23 cellular contexts compared by ENCODE assay signal in genomic region chr20:59019217-59019616, GRCh38. TPM values are rescaled to one million over a fixed set of nuclear protein-coding genes. Genes with fewer than 3 reads are reported as not detected.
DNase-seq lines count a peak whose midpoint lies in the region; ATAC-seq, FAIRE-seq and TF ChIP-seq lines count a peak whose summit lies in the region.
"Had no signal": no experiment of that assay in that cellular context is flagged by ENCODE, and none has a peak within 500 bp of the region (broad histone marks: within the 10 kb centered on the region; RNA-seq: fewer than 3 reads in every experiment).

Gene TUBB1 (plus strand): TSS chr20:59019429. CDS start chr20:59019523, 94 bp downstream.

- WGBS in HepG2 (ENCODE audit: low lambda C conversion rate): 96% methylated on average over 5 of the region's 5 CpGs
- WGBS in right lobe of liver (ENCODE audit: insufficient coverage, low coverage, low lambda C conversion rate, missing lambda C conversion rate): 90% methylated on average over 2 of the region's 5 CpGs

- H3K9me3 Mint-ChIP-seq in activated CD8-positive, alpha-beta memory T cell treated with anti-CD3 and anti-CD28 coated beads, Interleukin-2, amount 10 ng/mL, durations not matched to agents 7 days and 5 days (ENCODE audit: low read depth): no peaks in the 10 kb centered on the region
- H3K9me3 Mint-ChIP-seq: activated naive CD8-positive, alpha-beta T cell treated with anti-CD3 and anti-CD28 coated beads, Interleukin-2, amount 10 ng/mL, durations not matched to agents 7 days and 5 days; CD4-positive, alpha-beta T cell; HFFc6 had no signal

- no peak for TF ChIP-seq CTCF in HepG2 (CRISPR knock-in tag; IDR thresholded peaks at IDR 0.05)
- no peak for TF ChIP-seq CTCF in right lobe of liver (IDR thresholded peaks at IDR 0.05)

- TF ChIP-seq EP300 in HepG2 (IDR thresholded peaks at IDR 0.05; ENCODE audit: low read depth in 2 of 2, low read length in 2 of 2) (no peak), HepG2 (CRISPR knock-in tag; IDR thresholded peaks at IDR 0.05; ENCODE audit: borderline replicate concordance) (no peak)

- in situ Hi-C loops in HepG2 (cut with HindIII; ENCODE audit: extremely low pct_ligation_motif_present, low pct_unique_long_range_greater_than_20kb): no loop called here

- no peak within 1 kb of the TSS for H3K9ac ChIP-seq in HepG2 (ENCODE audit: insufficient read depth, low read depth, low read length)

- H3K36me3 ChIP-seq in HepG2 (replicated peaks in 1 of 2; ENCODE audit: control insufficient read depth in 1 of 2, insufficient read depth in 2 of 2, low read length in 2 of 2): peaks cover 4 to 20% of the 10 kb centered on the region in 2 experiments; a peak in 4 of 5 replicates
- H3K36me3 ChIP-seq in right lobe of liver: peaks cover 0 to 6% (median 0%) of the 10 kb centered on the region in 4 donors

- H2AFZ ChIP-seq in HepG2 (ENCODE audit: low read length): no peak within 1 kb of the TSS

- no peak within 1 kb of the TSS for H3K4me2 ChIP-seq in HepG2 (ENCODE audit: low read depth, low read length)

- no peak within 1 kb of the TSS for H3K27ac ChIP-seq in HepG2 (ENCODE audit: extremely low read length, insufficient read depth, low read length)
- no peak within 1 kb of the TSS for H3K27ac ChIP-seq in right lobe of liver
- H3K27ac ChIP-seq: thoracic aorta had no signal

- TF ChIP-seq RAD21 in HepG2 (CRISPR knock-in tag; IDR thresholded peaks at IDR 0.05): no peak

- H3K79me2 ChIP-seq in HepG2 (ENCODE audit: insufficient read depth, low read length): peaks cover 3% of the 10 kb centered on the region

- TF ChIP-seq POLR2A in HepG2 (IDR thresholded peaks at IDR 0.05; ENCODE audit: insufficient read depth in 1 of 2, low read depth in 2 of 2, low read length in 2 of 2) (no peak), right lobe of liver (IDR thresholded peaks at IDR 0.05) (no peak)

- POLR2A ChIA-PET in HepG2 (lab: Yijun Ruan, JAX): interaction anchor here (7.7 kb wide), 1 partner anchor 13 kb away, joined by 61 read pairs; the partner anchor contains the start of gene ATP5F1E

- H3K27me3 Mint-ChIP-seq in activated CD8-positive, alpha-beta memory T cell treated with anti-CD3 and anti-CD28 coated beads, Interleukin-2, amount 10 ng/mL, durations not matched to agents 7 days and 5 days: no peaks in the 10 kb centered on the region
- H3K27me3 Mint-ChIP-seq: activated naive CD8-positive, alpha-beta T cell treated with anti-CD3 and anti-CD28 coated beads, Interleukin-2, amount 10 ng/mL, durations not matched to agents 7 days and 5 days; CD4-positive, alpha-beta T cell had no signal

- H3K4me3 Mint-ChIP-seq in activated CD8-positive, alpha-beta memory T cell treated with anti-CD3 and anti-CD28 coated beads, Interleukin-2, amount 10 ng/mL, durations not matched to agents 7 days and 5 days: no peak within 1 kb of the TSS
- H3K4me3 Mint-ChIP-seq: activated naive CD8-positive, alpha-beta T cell treated with anti-CD3 and anti-CD28 coated beads, Interleukin-2, amount 10 ng/mL, durations not matched to agents 7 days and 5 days; CD4-positive, alpha-beta T cell; HFFc6 had no signal

- BruUV-seq in HepG2 (replicated peaks; lab: Mats Ljungman, UMichigan): no TSS peak

- H3K36me3 Mint-ChIP-seq in activated CD8-positive, alpha-beta memory T cell treated with anti-CD3 and anti-CD28 coated beads, Interleukin-2, amount 10 ng/mL, durations not matched to agents 7 days and 5 days: peaks cover 5% of the 10 kb centered on the region

- no peak within 1 kb of the TSS for H3K27ac Mint-ChIP-seq in activated CD8-positive, alpha-beta memory T cell treated with anti-CD3 and anti-CD28 coated beads, Interleukin-2, amount 10 ng/mL, durations not matched to agents 7 days and 5 days
- H3K27ac Mint-ChIP-seq: activated naive CD8-positive, alpha-beta T cell treated with anti-CD3 and anti-CD28 coated beads, Interleukin-2, amount 10 ng/mL, durations not matched to agents 7 days and 5 days; CD4-positive, alpha-beta T cell had no signal

- intact Hi-C loops in HepG2 (cut with micrococcal nuclease; ENCODE audit: unreplicated experiment): loop anchor here (5.0 kb wide), 1 partner anchor 37 kb away; the partner anchor contains the start of gene NELFCD
- intact Hi-C loops in right lobe of liver (cut with DNase I): loop anchor here in 1 of 2 donors (10.0 kb wide), 1 partner anchor 124 kb away; no protein-coding TSS in a partner anchor

- FAIRE-seq in HepG2 (lab: Jason Lieb, UNC): no peak
- FAIRE-seq: colon had no signal

- peaks cover 23% of the 10 kb centered on the region for H3K4me1 Mint-ChIP-seq in activated CD8-positive, alpha-beta memory T cell treated with anti-CD3 and anti-CD28 coated beads, Interleukin-2, amount 10 ng/mL, durations not matched to agents 7 days and 5 days

- H3K9me3 ChIP-seq in HepG2 (ENCODE audit: low read length) (no peaks in the 10 kb centered on the region), right lobe of liver (no peaks in the 10 kb centered on the region), mononuclear cell (ENCODE audit: low read depth, low read length) (no peaks in the 10 kb centered on the region)
- H3K9me3 ChIP-seq: mucosa of descending colon, thoracic aorta had no signal

- H3K4me3 ChIP-seq in HepG2 (replicated peaks in 1 of 3; ENCODE audit: insufficient read depth in 1 of 3, low read depth in 2 of 3, low read length in 3 of 3) (no peak within 1 kb of the TSS), right lobe of liver (no peak within 1 kb of the TSS), mononuclear cell (ENCODE audit: low read length) (no peak within 1 kb of the TSS)
- H3K4me3 ChIP-seq: mucosa of descending colon, thoracic aorta had no signal

- no peaks in the 10 kb centered on the region for H3K27me3 ChIP-seq in HepG2 (ENCODE audit: control insufficient read depth in 1 of 2, insufficient read depth in 2 of 2, low read length in 2 of 2)
- H3K27me3 ChIP-seq in right lobe of liver: no peaks in the 10 kb centered on the region
- no peaks in the 10 kb centered on the region for H3K27me3 ChIP-seq in mononuclear cell (ENCODE audit: insufficient read depth, low read length)

- CTCF ChIA-PET in HepG2 (lab: Yijun Ruan, JAX; ENCODE audit: low intra/inter-chr PET ratio, low total read pairs): no interaction called here
- CTCF ChIA-PET in activated CD8-positive, alpha-beta memory T cell treated with anti-CD3 and anti-CD28 coated beads, Interleukin-2, amount 10 ng/mL, durations not matched to agents 7 days and 5 days (lab: Charles Lee): no interaction called here

- peaks cover 52% of the 10 kb centered on the region for H3K4me1 ChIP-seq in HepG2 (ENCODE audit: insufficient read depth, low read length)
- peaks cover 0 to 7% (median 0%) of the 10 kb centered on the region in 4 donors for H3K4me1 ChIP-seq in right lobe of liver
- H3K4me1 ChIP-seq in mononuclear cell (ENCODE audit: insufficient read depth, low read length): peaks cover 22% of the 10 kb centered on the region

- DNase-seq in HepG2 (ENCODE audit: low spot score) (no peak), right lobe of liver (no peak), ureter (ENCODE audit: low spot score) (peak; percentile 27), NK-92 (lab: John Stamatoyannopoulos, UW; ENCODE audit: unreplicated experiment) (no peak), DMS 273 treated with DMSO at 0.1 percent for 48 hours (lab: John Stamatoyannopoulos, UW) (no peak), nucleus accumbens (lab: John Stamatoyannopoulos, UW) (no peak)
- peak; percentile 23 for DNase-seq in activated CD8-positive, alpha-beta memory T cell treated with anti-CD3 and anti-CD28 coated beads, Interleukin-2, amount 10 ng/mL, durations not matched to agents 7 days and 5 days
- DNase-seq: activated CD4-positive, alpha-beta T cell treated with anti-CD3 and anti-CD28 coated beads, Interleukin-2, amount 50 U/mL, for 1 hour; activated naive CD8-positive, alpha-beta T cell treated with anti-CD3 and anti-CD28 coated beads, Interleukin-2, amount 10 ng/mL, durations not matched to agents 7 days and 5 days; CD4-positive, alpha-beta T cell; DMS53; GF-D8; HFFc6; NCI-H1105; NCI-H2081 treated with DMSO at 0.1 percent for 48 hours; NCI-H510A treated with DMSO at 0.1 percent for 48 hours; occipital lobe; retina had no signal

- H4K20me1 ChIP-seq in HepG2 (ENCODE audit: insufficient read depth, low read length): no peaks in the 10 kb centered on the region

- ATAC-seq in HepG2 (no peak), right lobe of liver (no peak)
- ATAC-seq in activated CD8-positive, alpha-beta memory T cell treated with anti-CD3 and anti-CD28 coated beads, Interleukin-2, amount 10 ng/mL, durations not matched to agents 7 days and 5 days: no peak
- ATAC-seq: mucosa of descending colon had no signal

TF ChIP-seq in HepG2, 621 proteins besides CTCF, POLR2A, EP300 and RAD21 (continues in another document):
- TF ChIP-seq TP53 (CRISPR knock-in tag; conservative IDR thresholded peaks at IDR 0.05): no peak

RNA-seq across cellular contexts. Expression of gene TUBB1, which starts in this region (rescaled TPM):
- total RNA-seq in HepG2 (2016; rRNA removed; fragmentation: Illumina TruSeq; extraction: Trizol) (0.11 and 0.17 TPM in 2 replicates), right lobe of liver (1 to 10 TPM in 1 of 6 experiments, under 1 TPM in 4, not detected in 1; 0.06 to 1.5 (median 0.31) TPM), mononuclear cell (188 TPM), ureter (not detected)
- not detected in 2 replicates for total RNA-seq in HepG2 (2016; cell fraction: cytosol; rRNA removed; fragmentation: Illumina TruSeq; extraction: Trizol; ENCODE audit: low read depth)
- total RNA-seq in HepG2 (2016; cell fraction: insoluble cytoplasmic fraction; rRNA removed; fragmentation: Illumina TruSeq; extraction: Trizol): 0.17 and 0.25 TPM in 2 replicates
- 0.07 TPM in 1 of 2 replicates, not detected in the other for total RNA-seq in HepG2 (2016; cell fraction: membrane; rRNA removed; fragmentation: Illumina TruSeq; extraction: Trizol)
- total RNA-seq in HepG2 (2016; cell fraction: nucleus; rRNA removed; fragmentation: Illumina TruSeq; extraction: Trizol): 0.09 and 0.16 TPM in 2 replicates
- polyA plus RNA-seq in HepG2 (2011; rRNA removed): 51.5 and 57.6 TPM in 2 replicates
- 32.3 and 32.4 TPM in 2 replicates for polyA plus RNA-seq in HepG2 (2011; cell fraction: cytosol; rRNA removed)
- 71.8 and 73.9 TPM in 2 replicates for polyA plus RNA-seq in HepG2 (2011; cell fraction: nucleus; rRNA removed)
- polyA plus RNA-seq in HepG2 (2012): 7.2 and 22.3 TPM in 2 replicates
- 0.03 TPM in 1 of 2 replicates, not detected in the other for polyA plus RNA-seq in HepG2 (2016; cell fraction: cytosol; fragmentation: Illumina TruSeq; extraction: Trizol; ENCODE audit: low read depth)
- polyA plus RNA-seq in HepG2 (2016; cell fraction: insoluble cytoplasmic fraction; fragmentation: Illumina TruSeq; extraction: Trizol; ENCODE audit: low read depth): 0.23 and 0.33 TPM in 2 replicates
- 0.05 and 0.07 TPM in 2 replicates for polyA plus RNA-seq in HepG2 (2016; cell fraction: membrane; fragmentation: Illumina TruSeq; extraction: Trizol; ENCODE audit: low read depth)
- polyA plus RNA-seq in HepG2 (2016; cell fraction: nucleus; fragmentation: Illumina TruSeq; extraction: Trizol; ENCODE audit: insufficient read depth, low read depth): 0.33 and 0.59 TPM in 2 replicates
- 47.0 TPM in 1 of 2 replicates, not detected in the other for polyA minus RNA-seq in HepG2 (2011; rRNA and poly(A)+ RNA removed; ENCODE audit: low replicate concordance)
- 17.2 and 17.4 TPM in 2 replicates for polyA minus RNA-seq in HepG2 (2011; cell fraction: cytosol; rRNA and poly(A)+ RNA removed)
- 20.1 and 23.4 TPM in 2 replicates for polyA minus RNA-seq in HepG2 (2011; cell fraction: nucleus; rRNA and poly(A)+ RNA removed)
- not detected for total RNA-seq in activated CD8-positive, alpha-beta memory T cell treated with anti-CD3 and anti-CD28 coated beads, Interleukin-2, amount 10 ng/mL, durations not matched to agents 7 days and 5 days
- total RNA-seq: activated naive CD8-positive, alpha-beta T cell treated with anti-CD3 and anti-CD28 coated beads, Interleukin-2, amount 10 ng/mL, durations not matched to agents 7 days and 5 days; HFFc6; mucosa of descending colon had no signal
- polyA plus RNA-seq: fibroblast of lung had no signal

Comparison
In these comparisons a context has a peak if more than half of its experiments do, and no peak if none do; other contexts are left out.
1. RNA of gene TUBB1 (total RNA-seq): 188 TPM in mononuclear cell (single experiment); 0.06 to 1.5 TPM in right lobe of liver, 0.07 to 0.25 TPM in HepG2, not detected in ureter (single experiment) and not detected in activated CD8-positive, alpha-beta memory T cell treated with anti-CD3 and anti-CD28 coated beads, Interleukin-2, amount 10 ng/mL, durations not matched to agents 7 days and 5 days; every median in the first group is over 10 times any median in the second.
2. Peak in DNase-seq in activated CD8-positive, alpha-beta memory T cell treated with anti-CD3 and anti-CD28 coated beads, Interleukin-2, amount 10 ng/mL, durations not matched to agents 7 days and 5 days; RNA of the gene not detected or under 1 TPM.
3. Peak in DNase-seq in ureter; RNA of the gene not detected or under 1 TPM.